Comparison of ENCODE assay signal across 29 cellular contexts in genomic region chr9:92170848-92171247, GRCh38. TPM values are rescaled to one million over a fixed set of nuclear protein-coding genes. Genes with fewer than 3 reads are reported as not detected.
DNase-seq lines count a peak whose midpoint lies in the region; ATAC-seq and TF ChIP-seq lines count a peak whose summit lies in the region.
"Had no signal": no experiment of that assay in that cellular context is flagged by ENCODE, and none has a peak within 500 bp of the region (broad histone marks: within the 10 kb centered on the region; RNA-seq: fewer than 3 reads in every experiment).

No MANE protein-coding gene starts in this region.

- DNase-seq in A673 (ENCODE audit: low spot score) (peak; percentile 63), GDM1 (lab: John Stamatoyannopoulos, UW) (peak; percentile 40), mesenteric fat pad (ENCODE audit: low spot score) (peak; percentile 67), OCI-LY7 (ENCODE audit: low spot score) (no peak), natural killer cell (no peak), HAP-1 (ENCODE audit: low spot score in 2 of 2) (no peak)
- DNase-seq: activated CD4-positive, alpha-beta T cell treated with anti-CD3 and anti-CD28 coated beads, Interleukin-2, amount 50 U/mL, for 1 hour; activated CD4-positive, CD25-positive, alpha-beta regulatory T cell; activated CD8-positive, alpha-beta memory T cell treated with anti-CD3 and anti-CD28 coated beads, Interleukin-2, amount 10 ng/mL, durations not matched to agents 7 days and 5 days; activated gamma-delta T cell treated with Interleukin-2 at 50 U/mL for 16 hours; activated naive CD8-positive, alpha-beta T cell treated with anti-CD3 and anti-CD28 coated beads, Interleukin-2, amount 10 ng/mL, durations not matched to agents 7 days and 5 days; activated T-cell treated with anti-CD3 and anti-CD28 coated beads, Interleukin-2, amount 50 U/mL, for 48 hours; aorta; effector CD4-positive, alpha-beta T cell; gastrocnemius medialis; hippocampal formation; IMR-90; NCI-H1930; NCI-H774; retina; RPMI8226; stimulated activated naive CD8-positive, alpha-beta T cell treated with anti-CD3 and anti-CD28 coated beads, Interleukin-15, amount 100 ng/mL, for 72 hours; uterus had no signal

- H3K27ac Mint-ChIP-seq in dendritic cell treated with granulocyte-macrophage colony-stimulating factor and Interleukin-4, amounts not matched to agents 40 ng/mL and 50 ng/mL, for 4 days = peak overlapping the region; percentile 42
- H3K27ac Mint-ChIP-seq in natural killer cell = no peak overlapping the region
- H3K27ac Mint-ChIP-seq: activated CD8-positive, alpha-beta memory T cell treated with anti-CD3 and anti-CD28 coated beads, Interleukin-2, amount 10 ng/mL, durations not matched to agents 7 days and 5 days; activated naive CD8-positive, alpha-beta T cell treated with anti-CD3 and anti-CD28 coated beads, Interleukin-2, amount 10 ng/mL, durations not matched to agents 7 days and 5 days; memory B cell; stimulated activated naive CD8-positive, alpha-beta T cell treated with anti-CD3 and anti-CD28 coated beads, Interleukin-15, amount 100 ng/mL, for 72 hours had no signal

- H3K4me2 ChIP-seq in OCI-LY7 (ENCODE audit: low read length) = no peak overlapping the region
- H3K4me2 ChIP-seq: BLaER1, smooth muscle cell had no signal

- no peaks in the 10 kb centered on the region for H3K9me2 ChIP-seq in OCI-LY7 (ENCODE audit: insufficient read depth, low read length)

- no peaks in the 10 kb centered on the region for H3K36me3 ChIP-seq in A673 (ENCODE audit: insufficient read depth, low read length, poor library complexity, severe bottlenecking)
- no peaks in the 10 kb centered on the region for H3K36me3 ChIP-seq in OCI-LY7 (ENCODE audit: insufficient read depth, low read length)
- no peaks in the 10 kb centered on the region for H3K36me3 ChIP-seq in HAP-1 (replicated peaks)
- H3K36me3 ChIP-seq: BLaER1, gastrocnemius medialis, thoracic aorta, uterus had no signal

- no peak overlapping the region for H2AFZ ChIP-seq in OCI-LY7 (ENCODE audit: low read length)
- H2AFZ ChIP-seq: parathyroid adenoma had no signal

- ATAC-seq in natural killer cell = no peak
- ATAC-seq: activated CD8-positive, alpha-beta memory T cell treated with anti-CD3 and anti-CD28 coated beads, Interleukin-2, amount 10 ng/mL, durations not matched to agents 7 days and 5 days; gastrocnemius medialis; stimulated activated naive CD8-positive, alpha-beta T cell treated with anti-CD3 and anti-CD28 coated beads, Interleukin-15, amount 100 ng/mL, for 72 hours had no signal

- POLR2A ChIA-PET in A673 (lab: Charles Lee; ENCODE audit: low non-redundant PET) (no interaction called here), OCI-LY7 (lab: Charles Lee) (no interaction called here)

- TF ChIP-seq CTCF in A673 (conservative IDR thresholded peaks at IDR 0.05; ENCODE audit: low read depth, low read length) (no peak), OCI-LY7 (conservative IDR thresholded peaks at IDR 0.05; ENCODE audit: low read length) (no peak), natural killer cell (IDR thresholded peaks at IDR 0.05) (no peak)

- H3K4me1 ChIP-seq in A673 (ENCODE audit: insufficient read depth, low read length, poor library complexity, severe bottlenecking) (peaks cover 4% of the 10 kb centered on the region), OCI-LY7 (ENCODE audit: insufficient read depth, low read length, poor library complexity, severe bottlenecking) (no peaks in the 10 kb centered on the region), HAP-1 (no peaks in the 10 kb centered on the region; the same call in 1 of the 2 replicates)
- H3K4me1 ChIP-seq: BLaER1, gastrocnemius medialis, parathyroid adenoma, uterus had no signal

- H3K4me3 Mint-ChIP-seq in dendritic cell treated with granulocyte-macrophage colony-stimulating factor and Interleukin-4, amounts not matched to agents 40 ng/mL and 50 ng/mL, for 4 days = no peak overlapping the region
- H3K4me3 Mint-ChIP-seq in natural killer cell = no peak overlapping the region
- H3K4me3 Mint-ChIP-seq: activated CD8-positive, alpha-beta memory T cell treated with anti-CD3 and anti-CD28 coated beads, Interleukin-2, amount 10 ng/mL, durations not matched to agents 7 days and 5 days; activated naive CD8-positive, alpha-beta T cell treated with anti-CD3 and anti-CD28 coated beads, Interleukin-2, amount 10 ng/mL, durations not matched to agents 7 days and 5 days; memory B cell; stimulated activated naive CD8-positive, alpha-beta T cell treated with anti-CD3 and anti-CD28 coated beads, Interleukin-15, amount 100 ng/mL, for 72 hours had no signal

- BruUV-seq in A673 (replicated peaks; lab: Mats Ljungman, UMichigan) (no TSS peak), OCI-LY7 (replicated peaks; lab: Mats Ljungman, UMichigan) (no TSS peak)

- intact Hi-C loops in A673 (cut with micrococcal nuclease; ENCODE audit: unreplicated experiment) = no loop called here
- intact Hi-C loops in dendritic cell treated with granulocyte-macrophage colony-stimulating factor and Interleukin-4, amounts not matched to agents 40 ng/mL and 50 ng/mL, for 4 days (cut with micrococcal nuclease) = no loop called here
- intact Hi-C loops in OCI-LY7 (cut with micrococcal nuclease; ENCODE audit: unreplicated experiment) = no loop called here
- intact Hi-C loops in natural killer cell (cut with micrococcal nuclease) = no loop called here

- H4K20me1 ChIP-seq in OCI-LY7 (ENCODE audit: insufficient read depth, low read length) = no peaks in the 10 kb centered on the region
- H4K20me1 ChIP-seq: BLaER1 had no signal

- no peaks in the 10 kb centered on the region for H3K79me2 ChIP-seq in OCI-LY7 (ENCODE audit: insufficient read depth, low read depth, low read length)
- H3K79me2 ChIP-seq: parathyroid adenoma had no signal

- peaks cover 4% of the 10 kb centered on the region for H3K27me3 Mint-ChIP-seq in dendritic cell treated with granulocyte-macrophage colony-stimulating factor and Interleukin-4, amounts not matched to agents 40 ng/mL and 50 ng/mL, for 4 days
- peaks cover 11 to 12% of the 10 kb centered on the region in 2 donors for H3K27me3 Mint-ChIP-seq in natural killer cell (ENCODE audit: low read depth in 2 of 2)

- in situ Hi-C loops in HAP-1 (cut with MboI; ENCODE audit: low sequenced_read_pairs) = no loop called here

- peaks cover 16% of the 10 kb centered on the region for H3K4me1 Mint-ChIP-seq in dendritic cell treated with granulocyte-macrophage colony-stimulating factor and Interleukin-4, amounts not matched to agents 40 ng/mL and 50 ng/mL, for 4 days (ENCODE audit: low read depth)
- no peaks in the 10 kb centered on the region for H3K4me1 Mint-ChIP-seq in natural killer cell
- H3K4me1 Mint-ChIP-seq: activated CD8-positive, alpha-beta memory T cell treated with anti-CD3 and anti-CD28 coated beads, Interleukin-2, amount 10 ng/mL, durations not matched to agents 7 days and 5 days; activated naive CD8-positive, alpha-beta T cell treated with anti-CD3 and anti-CD28 coated beads, Interleukin-2, amount 10 ng/mL, durations not matched to agents 7 days and 5 days; memory B cell; stimulated activated naive CD8-positive, alpha-beta T cell treated with anti-CD3 and anti-CD28 coated beads, Interleukin-15, amount 100 ng/mL, for 72 hours had no signal

- H3K4me3 ChIP-seq in A673 (ENCODE audit: low read depth, low read length, poor library complexity, severe bottlenecking) = no peak overlapping the region
- no peak overlapping the region for H3K4me3 ChIP-seq in OCI-LY7 (ENCODE audit: low read depth, low read length, poor library complexity, severe bottlenecking)
- H3K4me3 ChIP-seq in HAP-1 = no peak overlapping the region
- H3K4me3 ChIP-seq: BLaER1, gastrocnemius medialis, smooth muscle cell, thoracic aorta, uterus had no signal

- H3K9me3 ChIP-seq in A673 (ENCODE audit: low read depth, low read length, poor library complexity, severe bottlenecking) (no peaks in the 10 kb centered on the region), OCI-LY7 (ENCODE audit: low read length) (no peaks in the 10 kb centered on the region), HAP-1 (0 out of 2 replicates have a peak, but pooled peaks cover 5% of the 10 kb centered on the region)
- H3K9me3 ChIP-seq: gastrocnemius medialis, thoracic aorta, uterus had no signal

- H3K27ac ChIP-seq in A673 (ENCODE audit: low read depth, low read length, poor library complexity, severe bottlenecking) (no peak overlapping the region), OCI-LY7 (ENCODE audit: low read depth, low read length, poor library complexity, severe bottlenecking) (no peak overlapping the region)
- H3K27ac ChIP-seq: BLaER1, gastrocnemius medialis, parathyroid adenoma, thoracic aorta, uterus had no signal

- peaks cover 11% of the 10 kb centered on the region for H3K9me3 Mint-ChIP-seq in dendritic cell treated with granulocyte-macrophage colony-stimulating factor and Interleukin-4, amounts not matched to agents 40 ng/mL and 50 ng/mL, for 4 days
- no peaks in the 10 kb centered on the region for H3K9me3 Mint-ChIP-seq in natural killer cell
- H3K9me3 Mint-ChIP-seq: activated naive CD8-positive, alpha-beta T cell treated with anti-CD3 and anti-CD28 coated beads, Interleukin-2, amount 10 ng/mL, durations not matched to agents 7 days and 5 days had no signal

- CTCF ChIA-PET in A673 (lab: Charles Lee) (interaction anchor here (1.4 kb wide), 1 partner anchor 32 kb away, joined by 6 read pairs; no protein-coding TSS in a partner anchor), OCI-LY7 (lab: Charles Lee; ENCODE audit: unreplicated experiment) (no interaction called here)

- H3K27me3 ChIP-seq in A673 (replicated peaks; ENCODE audit: insufficient read depth, low read depth, low read length, poor library complexity) (no peaks in the 10 kb centered on the region), HAP-1 (ENCODE audit: low read depth) (no peaks in the 10 kb centered on the region)
- H3K27me3 ChIP-seq: BLaER1, gastrocnemius medialis, uterus had no signal

- no peaks in the 10 kb centered on the region for H3K36me3 Mint-ChIP-seq in dendritic cell treated with granulocyte-macrophage colony-stimulating factor and Interleukin-4, amounts not matched to agents 40 ng/mL and 50 ng/mL, for 4 days (ENCODE audit: low read depth)
- no peaks in the 10 kb centered on the region for H3K36me3 Mint-ChIP-seq in natural killer cell
- H3K36me3 Mint-ChIP-seq: activated naive CD8-positive, alpha-beta T cell treated with anti-CD3 and anti-CD28 coated beads, Interleukin-2, amount 10 ng/mL, durations not matched to agents 7 days and 5 days; memory B cell had no signal

RNA-seq across cellular contexts. Expression of gene SPTLC1, which starts 55.6 kb away (rescaled TPM):
- total RNA-seq in A673 (2021) (60.6 and 62.1 TPM in 2 replicates), mesenteric fat pad (60.1 TPM), OCI-LY7 (2022) (46.6 and 48.7 TPM in 2 replicates), natural killer cell (10 to 100 TPM; 45.6 to 59.3 (median 47.8) TPM)
- total RNA-seq in OCI-LY7 (2014; rRNA removed; shearing (Covaris generic)) = 42.2 and 48.1 TPM in 2 replicates

Comparison
In these comparisons a context has a peak if more than half of its experiments do, and no peak if none do; other contexts are left out.
1. DNase-seq: peak in A673 (single experiment), GDM1 (single experiment) and mesenteric fat pad (single experiment); none in OCI-LY7 (single experiment), natural killer cell (single experiment) and HAP-1 (0 of 2).